Comparison of ENCODE assay signal across 1 cellular context in genomic region chr13:65971541-65971940, GRCh38.
TF ChIP-seq lines count a peak whose summit lies in the region.

No MANE protein-coding gene starts in this region.

TF ChIP-seq in endothelial cell of umbilical vein, 7 proteins besides CTCF, POLR2A, EP300 and RAD21 (continued from another document):
- TF ChIP-seq MAX (IDR thresholded peaks at IDR 0.05; ENCODE audit: insufficient read depth, insufficient read length) (no peak), FOS (IDR thresholded peaks at IDR 0.05; ENCODE audit: borderline replicate concordance, insufficient read depth, low read length) (no peak)
